Comparison of ENCODE assay signal across 1 cellular context in genomic region chr10:102595293-102595692, GRCh38.
TF ChIP-seq lines count a peak whose summit lies in the region.

No MANE protein-coding gene starts in this region.

TF ChIP-seq in endothelial cell of umbilical vein, 7 proteins besides CTCF, POLR2A, EP300 and RAD21:
- TF ChIP-seq MAX (IDR thresholded peaks at IDR 0.05; ENCODE audit: insufficient read depth, insufficient read length): no peak
- TF ChIP-seq MYC (IDR thresholded peaks at IDR 0.05; ENCODE audit: low read depth, low read length): no peak
- TF ChIP-seq JUN (IDR thresholded peaks at IDR 0.05; ENCODE audit: borderline replicate concordance, insufficient read depth, insufficient read length, low read depth): no peak
- no peak for TF ChIP-seq EZH2 (IDR thresholded peaks at IDR 0.05; ENCODE audit: borderline replicate concordance, low read depth, low read length, severe bottlenecking)
- TF ChIP-seq POLR2AphosphoS5 (IDR thresholded peaks at IDR 0.05; ENCODE audit: insufficient read depth, low read depth, low read length): no peak
- TF ChIP-seq GATA2 (IDR thresholded peaks at IDR 0.05; ENCODE audit: insufficient read depth, insufficient read length, low read depth, low read length): no peak
- no peak for TF ChIP-seq FOS (IDR thresholded peaks at IDR 0.05; ENCODE audit: borderline replicate concordance, insufficient read depth, low read length)
